In genomic region chr11:61972112-61972795, GRCh38 we compare ENCODE assay signal across 8 cellular contexts. TPM values are rescaled to one million over a fixed set of nuclear protein-coding genes. Genes with fewer than 3 reads are reported as not detected.
A peak's percentile ranks its signal among the peaks of the same experiment; 100 is the strongest.
DNase-seq lines count a peak whose midpoint lies in the region; ATAC-seq and TF ChIP-seq lines count a peak whose summit lies in the region.

No MANE protein-coding gene starts in this region.

- H3F3A ChIP-seq in PC-9 (ENCODE audit: insufficient read depth, low read depth) = peaks cover 61% of the 10 kb centered on the region

- ATAC-seq in omental fat pad (ENCODE audit: low FRiP score) (peak; percentile 30), GM21423 (IDR thresholded peaks at IDR 0.05; ENCODE audit: unreplicated experiment) (no peak)

- no peak overlapping the region for H3K4me3 Mint-ChIP-seq in endodermal cell

- CTCF ChIA-PET in PC-9 (lab: Charles Lee) = interaction anchor here (0.6 to 1.0 kb wide), 5 partner anchors 40 to 82 kb away, joined by 3 to 5 read pairs (median 4); no protein-coding TSS in a partner anchor

- no peak overlapping the region for H3K4me3 ChIP-seq in BLaER1
- peak overlapping the region; percentile 44 for H3K4me3 ChIP-seq in PC-9
- no peak overlapping the region for H3K4me3 ChIP-seq in endodermal cell (ENCODE audit: low read length)

- peak overlapping the region; percentile 21; the same call in 1 of the 2 replicates for H3K27ac ChIP-seq in BLaER1
- peak overlapping the region; percentile 99 for H3K27ac ChIP-seq in PC-9
- peak overlapping the region; percentile 49 for H3K27ac ChIP-seq in endodermal cell (ENCODE audit: low read depth, low read length)

- H3K4me2 ChIP-seq in BLaER1 (peak overlapping the region; percentile 85), PC-9 (peak overlapping the region; percentile 99)

- POLR2A ChIA-PET in PC-9 (lab: Charles Lee; ENCODE audit: unreplicated experiment) = interaction anchor here (0.5 to 1.4 kb wide), 13 partner anchors 10 to 1498 kb away, joined by 3 to 13 read pairs (median 5); partner anchors contain the start of genes C11orf98 and CSKMT

- intact Hi-C loops in PC-9 (cut with micrococcal nuclease; ENCODE audit: unreplicated experiment) = loop anchor here (1.0 to 5.0 kb wide), 5 partner anchors 14 to 275 kb away; no protein-coding TSS in a partner anchor

- no peaks in the 10 kb centered on the region; the same call in 1 of the 2 replicates for H4K20me1 ChIP-seq in BLaER1
- H4K20me1 ChIP-seq in PC-9 (ENCODE audit: insufficient read depth) = no peaks in the 10 kb centered on the region

- BruUV-seq in PC-9 (replicated peaks; lab: Mats Ljungman, UMichigan) = TSS peak; percentile 17

- peaks cover 36% of the 10 kb centered on the region for H3K79me2 ChIP-seq in PC-9 (ENCODE audit: low read depth)

- peak overlapping the region; percentile 95 for H3K27ac Mint-ChIP-seq in endodermal cell

- 74 to 85% methylated on average over 4 to 9 of the region's 9 CpGs for WGBS in endodermal cell (ENCODE audit: insufficient coverage in 1 of 2, insufficient read length in 1 of 2), 2 experiments

- H3K36me3 ChIP-seq in BLaER1 = no peaks in the 10 kb centered on the region
- no peaks in the 10 kb centered on the region for H3K36me3 ChIP-seq in PC-9 (ENCODE audit: low read depth)
- H3K36me3 ChIP-seq in endodermal cell (ENCODE audit: control insufficient read depth, insufficient read depth, low read length) = no peaks in the 10 kb centered on the region

- TF ChIP-seq CTCF in PC-9 (conservative IDR thresholded peaks at IDR 0.05) = no peak
- no peak for TF ChIP-seq CTCF in endodermal cell (conservative IDR thresholded peaks at IDR 0.05)
- TF ChIP-seq CTCF in omental fat pad (IDR thresholded peaks at IDR 0.05) = no peak

- H3K36me3 Mint-ChIP-seq in endodermal cell (ENCODE audit: low read depth) = no peaks in the 10 kb centered on the region

- H3K4me1 ChIP-seq in BLaER1 (peaks cover 77% of the 10 kb centered on the region), PC-9 (replicated peaks; ENCODE audit: insufficient read depth) (peaks cover 85% of the 10 kb centered on the region), endodermal cell (ENCODE audit: control insufficient read depth, insufficient read depth, low read length) (peaks cover 18% of the 10 kb centered on the region)

- no peaks in the 10 kb centered on the region for H3K9me3 Mint-ChIP-seq in endodermal cell

- DNase-seq in PC-9 = no peak
- no peak for DNase-seq in endodermal cell
- no peak for DNase-seq in omental fat pad (ENCODE audit: low spot score)
- no peak for DNase-seq in KG1 (lab: John Stamatoyannopoulos, UW)
- DNase-seq in HPDE6-E6E7 (ENCODE audit: extremely low spot score) = no peak
- DNase-seq in COLO829 (ENCODE audit: low spot score) = no peak

- H3K9me3 ChIP-seq in BLaER1 (no peaks in the 10 kb centered on the region), PC-9 (ENCODE audit: insufficient read depth, low read depth) (no peaks in the 10 kb centered on the region), endodermal cell (ENCODE audit: control insufficient read depth, low read length) (no peaks in the 10 kb centered on the region)

- no peaks in the 10 kb centered on the region; the same call in none of the 2 replicates for H3K27me3 ChIP-seq in BLaER1
- H3K27me3 ChIP-seq in PC-9 (ENCODE audit: insufficient read depth, low read depth) = no peaks in the 10 kb centered on the region
- H3K27me3 ChIP-seq in endodermal cell (ENCODE audit: control insufficient read depth, insufficient read depth, low read length, poor library complexity, severe bottlenecking) = no peaks in the 10 kb centered on the region

- no peak overlapping the region for H2AFZ ChIP-seq in PC-9

- H3K4me1 Mint-ChIP-seq in endodermal cell = peaks cover 45% of the 10 kb centered on the region

- no peaks in the 10 kb centered on the region for H3K9me2 ChIP-seq in PC-9 (ENCODE audit: insufficient read depth)

- H3K27me3 Mint-ChIP-seq in endodermal cell (ENCODE audit: insufficient read depth) = no peaks in the 10 kb centered on the region

- H3K9ac ChIP-seq in BLaER1 (peak overlapping the region; percentile 27; the same call in 1 of the 2 replicates), endodermal cell (ENCODE audit: extremely low read depth, low read length, poor library complexity, severe bottlenecking) (no peak overlapping the region)

RNA-seq across cellular contexts. Expression of gene FTH1, which starts 4.8 kb away (rescaled TPM):
- 6,804 and 8,986 TPM in 2 replicates for total RNA-seq in PC-9 (2021)
- total RNA-seq in endodermal cell = 1,000 to 10,000 TPM; 2,226 to 2,809 TPM
- polyA plus RNA-seq in endodermal cell (2013, experiment 1 of 2) = 2,223 TPM
- polyA plus RNA-seq in endodermal cell (2013, experiment 2 of 2) = 2,173 TPM
- 1,000 to 10,000 TPM; 3,477 to 7,075 (median 4,643) TPM for total RNA-seq in omental fat pad

RNA-seq across cellular contexts. Expression of gene BEST1, which starts 22.1 kb away (rescaled TPM):
- total RNA-seq in PC-9 (2021) = 0.81 and 1.2 TPM in 2 replicates
- under 1 TPM; 0.26 to 0.40 TPM for total RNA-seq in endodermal cell
- 0.82 TPM for polyA plus RNA-seq in endodermal cell (2013, experiment 1 of 2)
- 0.75 TPM for polyA plus RNA-seq in endodermal cell (2013, experiment 2 of 2)
- total RNA-seq in omental fat pad = 10 to 100 TPM in 3 of 4 donors, 1 to 10 TPM in 1; 5.8 to 17.0 (median 12.0) TPM

RNA-seq across cellular contexts. Expression of gene RAB3IL1, which starts 54.9 kb away (rescaled TPM):
- total RNA-seq in PC-9 (2021) (4.4 and 10.4 TPM in 2 replicates), endodermal cell (10 to 100 TPM in 1 of 2 donors, 1 to 10 TPM in 1; 9.7 to 14.9 TPM), omental fat pad (10 to 100 TPM; 18.5 to 37.8 (median 25.4) TPM)
- polyA plus RNA-seq in endodermal cell (2013, experiment 1 of 2) = 8.2 TPM
- polyA plus RNA-seq in endodermal cell (2013, experiment 2 of 2) = 3.6 TPM

Comparison
In these comparisons a context has a peak if more than half of its experiments do, and no peak if none do; other contexts are left out.
1. H3K27ac ChIP-seq: peak in every context shown above with its lines; median percentile 99 in PC-9; 49 in endodermal cell; 21 in BLaER1.